1 cellular context compared by ENCODE assay signal in the genomic region with DNA sequence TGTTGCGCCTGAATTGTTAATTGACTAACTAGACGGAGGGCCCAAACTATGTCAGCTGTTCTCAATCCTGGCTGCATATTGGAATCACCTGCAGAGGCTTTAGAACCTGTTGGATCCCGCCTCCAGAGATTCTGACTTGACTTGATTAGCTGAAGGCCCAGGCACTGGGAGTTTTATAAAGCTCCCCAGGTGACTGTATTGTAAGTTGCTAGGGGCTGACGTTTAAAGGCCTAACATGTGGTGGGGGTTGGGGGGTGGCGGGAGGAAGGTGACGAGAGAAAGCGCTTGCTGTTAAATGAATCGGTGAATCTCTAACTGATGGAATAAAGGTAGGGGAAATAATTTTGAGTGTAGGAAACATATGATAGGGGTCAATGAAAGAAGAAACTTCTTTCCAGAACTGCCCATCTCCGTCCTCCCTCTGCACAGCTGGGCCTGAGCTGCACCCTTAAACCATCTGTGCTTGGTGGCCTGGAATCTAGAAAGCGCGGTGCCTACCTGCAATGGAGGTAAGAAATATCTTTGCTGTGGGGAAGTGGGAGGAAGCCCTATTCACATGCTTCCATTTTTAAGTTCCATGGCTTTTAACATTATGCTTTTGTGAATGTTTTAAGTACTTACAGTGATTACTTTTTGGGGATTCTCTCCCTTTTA.
TF ChIP-seq lines count a peak whose summit lies in the region.

No MANE protein-coding gene starts in this region.

TF ChIP-seq in H1, 55 proteins besides CTCF, POLR2A, EP300 and RAD21:
- peak in 1 of 2 experiments; percentile 75; a peak in 1 of 4 replicates for TF ChIP-seq SIN3A (conservative IDR thresholded peaks at IDR 0.05 in 1 of 2, IDR thresholded peaks at IDR 0.05 in 1 of 2; ENCODE audit: low read depth in 1 of 2, low read length in 2 of 2)
- peak; percentile 18 for TF ChIP-seq KDM4A (IDR thresholded peaks at IDR 0.05; ENCODE audit: low read depth, low read length, severe bottlenecking)
- TF ChIP-seq SIX5 (IDR thresholded peaks at IDR 0.05; ENCODE audit: low read depth, low read length): no peak
- TF ChIP-seq ASH2L (IDR thresholded peaks at IDR 0.05; ENCODE audit: low read length): peak; percentile 86
- TF ChIP-seq SIRT6 (IDR thresholded peaks at IDR 0.05; ENCODE audit: low read length): no peak
- TF ChIP-seq, protein P1, sequence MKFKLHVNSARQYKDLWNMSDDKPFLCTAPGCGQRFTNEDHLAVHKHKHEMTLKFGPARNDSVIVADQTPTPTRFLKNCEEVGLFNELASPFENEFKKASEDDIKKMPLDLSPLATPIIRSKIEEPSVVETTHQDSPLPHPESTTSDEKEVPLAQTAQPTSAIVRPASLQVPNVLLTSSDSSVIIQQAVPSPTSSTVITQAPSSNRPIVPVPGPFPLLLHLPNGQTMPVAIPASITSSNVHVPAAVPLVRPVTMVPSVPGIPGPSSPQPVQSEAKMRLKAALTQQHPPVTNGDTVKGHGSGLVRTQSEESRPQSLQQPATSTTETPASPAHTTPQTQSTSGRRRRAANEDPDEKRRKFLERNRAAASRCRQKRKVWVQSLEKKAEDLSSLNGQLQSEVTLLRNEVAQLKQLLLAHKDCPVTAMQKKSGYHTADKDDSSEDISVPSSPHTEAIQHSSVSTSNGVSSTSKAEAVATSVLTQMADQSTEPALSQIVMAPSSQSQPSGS (IDR thresholded peaks at IDR 0.05; ENCODE audit: low read length): 0 out of 2 replicates have a peak, but pooled peaks have one; percentile 36
